1 cellular context compared by ENCODE assay signal in genomic region chr11:66649903-66650302, GRCh38.
TF ChIP-seq lines count a peak whose summit lies in the region.

No MANE protein-coding gene starts in this region.

TF ChIP-seq in A549, 52 proteins besides CTCF, POLR2A, EP300 and RAD21:
- TF ChIP-seq POLR2AphosphoS2 (conservative IDR thresholded peaks at IDR 0.05; ENCODE audit: low read length) (peak; percentile 68; the same call in 1 of the 2 replicates), ZSCAN20 (CRISPR knock-in tag; IDR thresholded peaks at IDR 0.05) (no peak)
